19 cellular contexts compared by ENCODE assay signal in the genomic region with DNA sequence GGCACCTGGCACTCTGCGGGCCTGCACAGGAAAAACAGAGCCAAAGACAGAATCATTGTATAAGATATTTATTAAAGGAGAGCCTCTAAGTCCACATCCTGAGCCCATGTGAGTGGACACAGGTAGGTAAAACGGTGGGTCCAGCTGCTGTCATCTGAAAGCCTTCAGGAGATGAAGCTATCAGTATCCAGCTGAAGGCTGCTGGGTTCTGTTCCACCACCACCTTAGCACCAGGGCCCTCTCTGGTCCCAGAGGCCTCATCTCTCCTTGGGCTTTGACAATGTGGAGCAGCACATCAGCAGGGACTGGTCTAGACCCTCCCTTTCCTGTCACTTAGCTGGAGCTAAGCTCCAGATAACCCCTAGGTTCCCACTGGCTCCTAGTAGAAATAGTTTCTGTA. TPM values are rescaled to one million over a fixed set of nuclear protein-coding genes. Genes with fewer than 3 reads are reported as not detected.
"Had no signal": no experiment of that assay in that cellular context is flagged by ENCODE, and none has a peak within 500 bp of the region (broad histone marks: within the 10 kb centered on the region; RNA-seq: fewer than 3 reads in every experiment).

No MANE protein-coding gene starts in this region.

- H2AFZ ChIP-seq: neural progenitor cell had no signal

- H3K27ac ChIP-seq: gastrocnemius medialis, heart right ventricle, neural progenitor cell, SJSA1, suprapubic skin had no signal

- FAIRE-seq: small intestine had no signal

- H3K27me3 ChIP-seq: gastrocnemius medialis, heart right ventricle, neural progenitor cell, SJSA1, suprapubic skin had no signal

- H3K36me3 ChIP-seq: neural progenitor cell had no signal

- H3K9me3 ChIP-seq: gastrocnemius medialis, heart right ventricle, SJSA1, suprapubic skin had no signal

- H3K4me1 ChIP-seq: gastrocnemius medialis, neural progenitor cell, SJSA1, suprapubic skin had no signal

- H3K4me3 ChIP-seq: gastrocnemius medialis, heart right ventricle, neural progenitor cell, SJSA1, suprapubic skin had no signal

- ATAC-seq: gastrocnemius medialis; heart right ventricle; left lobe of liver; stimulated activated naive B cell treated with anti-CD40 and anti-IgM and Interleukin-4, amounts not matched to agents 10 μg/mL and 1 μg/mL and 100 μg/mL, for 72 hours had no signal

- DNase-seq: cortex of kidney; effector memory CD4-positive, alpha-beta T cell; gastrocnemius medialis; heart right ventricle; islet precursor cell; mesenchymal stem cell; retina; small intestine; stimulated activated naive B cell treated with anti-CD40 and anti-IgM and Interleukin-4, amounts not matched to agents 10 μg/mL and 1 μg/mL and 100 μg/mL, for 72 hours; SW 1271 had no signal

- H3K4me2 ChIP-seq: neural progenitor cell had no signal

RNA-seq across cellular contexts. Expression of a gene that starts 9.4 kb away (rescaled TPM):
- total RNA-seq: activated T-helper 2 cell treated with anti-CD3 and anti-CD28 coated beads, Interferon-gamma antibody, Interleukin-2, Interleukin-4, amounts not matched to agents 10 μg/mL and 5 μg/mL and 100 μg/mL, durations not matched to agents 14 hours and 24 hours and 36 hours; cardiac septum; fibroblast of lung; gastrocnemius medialis; heart right ventricle; left lobe of liver; SJSA1; suprapubic skin; urinary bladder had no signal
- polyA plus RNA-seq: fibroblast of lung, heart right ventricle, small intestine, urinary bladder had no signal

RNA-seq across cellular contexts. Expression of a gene that starts 14.8 kb away (rescaled TPM):
- total RNA-seq: fibroblast of lung, gastrocnemius medialis, SJSA1, suprapubic skin, urinary bladder had no signal
- polyA plus RNA-seq: adipose tissue, fibroblast of lung, heart right ventricle, small intestine, urinary bladder had no signal
